ENCODE assay signal across 1 cellular context in genomic region chr7:105638942-105639495, GRCh38.
TF ChIP-seq lines count a peak whose summit lies in the region.

No MANE protein-coding gene starts in this region.

TF ChIP-seq in H1, 55 proteins besides CTCF, POLR2A, EP300 and RAD21:
- TF ChIP-seq, protein P1, sequence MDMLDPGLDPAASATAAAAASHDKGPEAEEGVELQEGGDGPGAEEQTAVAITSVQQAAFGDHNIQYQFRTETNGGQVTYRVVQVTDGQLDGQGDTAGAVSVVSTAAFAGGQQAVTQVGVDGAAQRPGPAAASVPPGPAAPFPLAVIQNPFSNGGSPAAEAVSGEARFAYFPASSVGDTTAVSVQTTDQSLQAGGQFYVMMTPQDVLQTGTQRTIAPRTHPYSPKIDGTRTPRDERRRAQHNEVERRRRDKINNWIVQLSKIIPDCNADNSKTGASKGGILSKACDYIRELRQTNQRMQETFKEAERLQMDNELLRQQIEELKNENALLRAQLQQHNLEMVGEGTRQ (IDR thresholded peaks at IDR 0.05; ENCODE audit: low read length), result no peak
- TF ChIP-seq POU5F1 (IDR thresholded peaks at IDR 0.05; ENCODE audit: low read depth, low read length) (peak; percentile 20; the same call in 1 of the 2 replicates), GABPA (IDR thresholded peaks at IDR 0.05; ENCODE audit: borderline replicate concordance, insufficient read depth, low read length) (no peak), CREB1 (IDR thresholded peaks at IDR 0.05) (no peak), JUN (IDR thresholded peaks at IDR 0.05; ENCODE audit: low read depth, low read length) (no peak), BACH1 (IDR thresholded peaks at IDR 0.05; ENCODE audit: low read length) (no peak), EZH2 (IDR thresholded peaks at IDR 0.05; ENCODE audit: low read depth, low read length, severe bottlenecking) (no peak), RBBP5 (IDR thresholded peaks at IDR 0.05; ENCODE audit: borderline replicate concordance, low read depth, low read length) (no peak), JUND (IDR thresholded peaks at IDR 0.05; ENCODE audit: low read length) (no peak), MAFK (IDR thresholded peaks at IDR 0.05; ENCODE audit: low read depth, low read length) (no peak), SIRT6 (IDR thresholded peaks at IDR 0.05; ENCODE audit: low read length) (no peak), BRCA1 (IDR thresholded peaks at IDR 0.05; ENCODE audit: low read depth, low read length) (no peak), E2F6 (IDR thresholded peaks at IDR 0.05) (no peak), EGR1 (IDR thresholded peaks at IDR 0.05; ENCODE audit: borderline replicate concordance, low read depth, low read length) (no peak), RNF2 (IDR thresholded peaks at IDR 0.05; ENCODE audit: borderline replicate concordance, low read depth, low read length, missing control alignments, poor library complexity, severe bottlenecking) (no peak), BCL11A (IDR thresholded peaks at IDR 0.05; ENCODE audit: low read depth in 2 of 2, low read length in 2 of 2) (no peak), CHD1 (IDR thresholded peaks at IDR 0.05; ENCODE audit: low read depth, low read length) (no peak), RFX5 (IDR thresholded peaks at IDR 0.05; ENCODE audit: borderline replicate concordance, low read depth, low read length) (no peak), TAF7 (optimal IDR thresholded peaks at IDR 0.05; ENCODE audit: borderline replicate concordance, low read depth, low read length) (no peak), CBX8 (IDR thresholded peaks at IDR 0.05; ENCODE audit: borderline replicate concordance, low read depth, low read length) (no peak), POLR2AphosphoS5 (IDR thresholded peaks at IDR 0.05; ENCODE audit: low read depth, low read length) (no peak; the same call in 1 of the 2 replicates), FOSL1 (IDR thresholded peaks at IDR 0.05; ENCODE audit: insufficient read depth, low read depth, low read length) (no peak), SRF (IDR thresholded peaks at IDR 0.05; ENCODE audit: low read depth, low read length) (no peak), TEAD4 (IDR thresholded peaks at IDR 0.05; ENCODE audit: low read depth, low read length) (peak; percentile 71), YY1 (IDR thresholded peaks at IDR 0.05; ENCODE audit: low read depth, low read length) (peak; percentile 83; the same call in 1 of the 2 replicates), CTBP2 (IDR thresholded peaks at IDR 0.05; ENCODE audit: borderline replicate concordance, insufficient read depth, insufficient read length, low read length) (no peak), SP2 (IDR thresholded peaks at IDR 0.05; ENCODE audit: low read length) (no peak), NANOG (IDR thresholded peaks at IDR 0.05; ENCODE audit: insufficient read depth, low read depth, low read length, poor library complexity, severe bottlenecking) (peak; percentile 6), MAX (IDR thresholded peaks at IDR 0.05) (no peak; the same call in 1 of the 2 replicates), HDAC2 (IDR thresholded peaks at IDR 0.05; ENCODE audit: borderline replicate concordance in 1 of 2, low read depth in 2 of 2, low read length in 2 of 2) (peak; percentile 62 to 93; a peak in 1 of 4 replicates), TBP (IDR thresholded peaks at IDR 0.05; ENCODE audit: low read depth, low read length) (peak; percentile 18; the same call in 1 of the 2 replicates), RXRA (IDR thresholded peaks at IDR 0.05; ENCODE audit: insufficient read depth, low read depth, low read length) (no peak), HDAC6 (IDR thresholded peaks at IDR 0.05; ENCODE audit: low read depth, low read length) (no peak), CBX5 (IDR thresholded peaks at IDR 0.05; ENCODE audit: low read depth, low read length) (no peak), CEBPB (IDR thresholded peaks at IDR 0.05; ENCODE audit: low read depth, low read length) (no peak; the same call in 1 of the 2 replicates), GTF2F1 (IDR thresholded peaks at IDR 0.05; ENCODE audit: borderline replicate concordance, low read depth, low read length) (no peak), KDM5A (IDR thresholded peaks at IDR 0.05; ENCODE audit: low read length) (no peak), TCF12 (IDR thresholded peaks at IDR 0.05; ENCODE audit: low read depth, low read length) (peak; percentile 90; the same call in 1 of the 2 replicates), NRF1 (IDR thresholded peaks at IDR 0.05; ENCODE audit: low read depth, low read length) (no peak), ATF2 (IDR thresholded peaks at IDR 0.05; ENCODE audit: low read length) (peak; percentile 59; the same call in 1 of the 2 replicates), CHD2 (IDR thresholded peaks at IDR 0.05; ENCODE audit: low read length) (no peak), KDM4A (IDR thresholded peaks at IDR 0.05; ENCODE audit: low read depth, low read length, severe bottlenecking) (peak; percentile 8), SP1 (IDR thresholded peaks at IDR 0.05; ENCODE audit: low read depth, low read length) (peak; percentile 49; the same call in 1 of the 2 replicates), SAP30 (IDR thresholded peaks at IDR 0.05; ENCODE audit: insufficient read depth, insufficient replicate concordance, low read length) (no peak), ASH2L (IDR thresholded peaks at IDR 0.05; ENCODE audit: low read length) (no peak), ZNF274 (IDR thresholded peaks at IDR 0.05; ENCODE audit: borderline replicate concordance, extremely low read depth, low read length) (no peak), ATF3 (IDR thresholded peaks at IDR 0.05; ENCODE audit: insufficient read depth, low read depth, low read length) (no peak), SP4 (IDR thresholded peaks at IDR 0.05; ENCODE audit: low read length) (no peak), TAF1 (IDR thresholded peaks at IDR 0.05; ENCODE audit: low read depth, low read length) (peak; percentile 58; the same call in 1 of the 2 replicates), SUZ12 (IDR thresholded peaks at IDR 0.05; ENCODE audit: low read length) (no peak), SIX5 (IDR thresholded peaks at IDR 0.05; ENCODE audit: low read depth, low read length) (no peak), PHF8 (conservative IDR thresholded peaks at IDR 0.05; ENCODE audit: low read depth, low read length) (no peak), SIN3A (conservative IDR thresholded peaks at IDR 0.05 in 1 of 2, IDR thresholded peaks at IDR 0.05 in 1 of 2; ENCODE audit: low read depth in 1 of 2, low read length in 2 of 2) (peak in 1 of 2 experiments; percentile 50; a peak in 1 of 4 replicates), KDM1A (IDR thresholded peaks at IDR 0.05; ENCODE audit: borderline replicate concordance, low read length) (no peak)
- TF ChIP-seq, protein P2, sequence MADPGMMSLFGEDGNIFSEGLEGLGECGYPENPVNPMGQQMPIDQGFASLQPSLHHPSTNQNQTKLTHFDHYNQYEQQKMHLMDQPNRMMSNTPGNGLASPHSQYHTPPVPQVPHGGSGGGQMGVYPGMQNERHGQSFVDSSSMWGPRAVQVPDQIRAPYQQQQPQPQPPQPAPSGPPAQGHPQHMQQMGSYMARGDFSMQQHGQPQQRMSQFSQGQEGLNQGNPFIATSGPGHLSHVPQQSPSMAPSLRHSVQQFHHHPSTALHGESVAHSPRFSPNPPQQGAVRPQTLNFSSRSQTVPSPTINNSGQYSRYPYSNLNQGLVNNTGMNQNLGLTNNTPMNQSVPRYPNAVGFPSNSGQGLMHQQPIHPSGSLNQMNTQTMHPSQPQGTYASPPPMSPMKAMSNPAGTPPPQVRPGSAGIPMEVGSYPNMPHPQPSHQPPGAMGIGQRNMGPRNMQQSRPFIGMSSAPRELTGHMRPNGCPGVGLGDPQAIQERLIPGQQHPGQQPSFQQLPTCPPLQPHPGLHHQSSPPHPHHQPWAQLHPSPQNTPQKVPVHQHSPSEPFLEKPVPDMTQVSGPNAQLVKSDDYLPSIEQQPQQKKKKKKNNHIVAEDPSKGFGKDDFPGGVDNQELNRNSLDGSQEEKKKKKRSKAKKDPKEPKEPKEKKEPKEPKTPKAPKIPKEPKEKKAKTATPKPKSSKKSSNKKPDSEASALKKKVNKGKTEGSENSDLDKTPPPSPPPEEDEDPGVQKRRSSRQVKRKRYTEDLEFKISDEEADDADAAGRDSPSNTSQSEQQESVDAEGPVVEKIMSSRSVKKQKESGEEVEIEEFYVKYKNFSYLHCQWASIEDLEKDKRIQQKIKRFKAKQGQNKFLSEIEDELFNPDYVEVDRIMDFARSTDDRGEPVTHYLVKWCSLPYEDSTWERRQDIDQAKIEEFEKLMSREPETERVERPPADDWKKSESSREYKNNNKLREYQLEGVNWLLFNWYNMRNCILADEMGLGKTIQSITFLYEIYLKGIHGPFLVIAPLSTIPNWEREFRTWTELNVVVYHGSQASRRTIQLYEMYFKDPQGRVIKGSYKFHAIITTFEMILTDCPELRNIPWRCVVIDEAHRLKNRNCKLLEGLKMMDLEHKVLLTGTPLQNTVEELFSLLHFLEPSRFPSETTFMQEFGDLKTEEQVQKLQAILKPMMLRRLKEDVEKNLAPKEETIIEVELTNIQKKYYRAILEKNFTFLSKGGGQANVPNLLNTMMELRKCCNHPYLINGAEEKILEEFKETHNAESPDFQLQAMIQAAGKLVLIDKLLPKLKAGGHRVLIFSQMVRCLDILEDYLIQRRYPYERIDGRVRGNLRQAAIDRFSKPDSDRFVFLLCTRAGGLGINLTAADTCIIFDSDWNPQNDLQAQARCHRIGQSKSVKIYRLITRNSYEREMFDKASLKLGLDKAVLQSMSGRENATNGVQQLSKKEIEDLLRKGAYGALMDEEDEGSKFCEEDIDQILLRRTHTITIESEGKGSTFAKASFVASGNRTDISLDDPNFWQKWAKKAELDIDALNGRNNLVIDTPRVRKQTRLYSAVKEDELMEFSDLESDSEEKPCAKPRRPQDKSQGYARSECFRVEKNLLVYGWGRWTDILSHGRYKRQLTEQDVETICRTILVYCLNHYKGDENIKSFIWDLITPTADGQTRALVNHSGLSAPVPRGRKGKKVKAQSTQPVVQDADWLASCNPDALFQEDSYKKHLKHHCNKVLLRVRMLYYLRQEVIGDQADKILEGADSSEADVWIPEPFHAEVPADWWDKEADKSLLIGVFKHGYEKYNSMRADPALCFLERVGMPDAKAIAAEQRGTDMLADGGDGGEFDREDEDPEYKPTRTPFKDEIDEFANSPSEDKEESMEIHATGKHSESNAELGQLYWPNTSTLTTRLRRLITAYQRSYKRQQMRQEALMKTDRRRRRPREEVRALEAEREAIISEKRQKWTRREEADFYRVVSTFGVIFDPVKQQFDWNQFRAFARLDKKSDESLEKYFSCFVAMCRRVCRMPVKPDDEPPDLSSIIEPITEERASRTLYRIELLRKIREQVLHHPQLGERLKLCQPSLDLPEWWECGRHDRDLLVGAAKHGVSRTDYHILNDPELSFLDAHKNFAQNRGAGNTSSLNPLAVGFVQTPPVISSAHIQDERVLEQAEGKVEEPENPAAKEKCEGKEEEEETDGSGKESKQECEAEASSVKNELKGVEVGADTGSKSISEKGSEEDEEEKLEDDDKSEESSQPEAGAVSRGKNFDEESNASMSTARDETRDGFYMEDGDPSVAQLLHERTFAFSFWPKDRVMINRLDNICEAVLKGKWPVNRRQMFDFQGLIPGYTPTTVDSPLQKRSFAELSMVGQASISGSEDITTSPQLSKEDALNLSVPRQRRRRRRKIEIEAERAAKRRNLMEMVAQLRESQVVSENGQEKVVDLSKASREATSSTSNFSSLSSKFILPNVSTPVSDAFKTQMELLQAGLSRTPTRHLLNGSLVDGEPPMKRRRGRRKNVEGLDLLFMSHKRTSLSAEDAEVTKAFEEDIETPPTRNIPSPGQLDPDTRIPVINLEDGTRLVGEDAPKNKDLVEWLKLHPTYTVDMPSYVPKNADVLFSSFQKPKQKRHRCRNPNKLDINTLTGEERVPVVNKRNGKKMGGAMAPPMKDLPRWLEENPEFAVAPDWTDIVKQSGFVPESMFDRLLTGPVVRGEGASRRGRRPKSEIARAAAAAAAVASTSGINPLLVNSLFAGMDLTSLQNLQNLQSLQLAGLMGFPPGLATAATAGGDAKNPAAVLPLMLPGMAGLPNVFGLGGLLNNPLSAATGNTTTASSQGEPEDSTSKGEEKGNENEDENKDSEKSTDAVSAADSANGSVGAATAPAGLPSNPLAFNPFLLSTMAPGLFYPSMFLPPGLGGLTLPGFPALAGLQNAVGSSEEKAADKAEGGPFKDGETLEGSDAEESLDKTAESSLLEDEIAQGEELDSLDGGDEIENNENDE (IDR thresholded peaks at IDR 0.05; ENCODE audit: insufficient replicate concordance, low read length), result peak; percentile 68
TF ChIP-seq in H1: peak in this region for 13.
